29 cellular contexts compared by ENCODE assay signal in genomic region chrX:48560681-48561080, GRCh38.
"Had no signal": no experiment of that assay in that cellular context is flagged by ENCODE, and none has a peak within 500 bp of the region (broad histone marks: within the 10 kb centered on the region; RNA-seq: fewer than 3 reads in every experiment).

No MANE protein-coding gene starts in this region.

- H3K9me3 ChIP-seq: esophagus squamous epithelium, gastroesophageal sphincter, heart right ventricle had no signal

- H3K4me1 ChIP-seq: gastroesophageal sphincter had no signal

- H3K27me3 ChIP-seq: brain microvascular endothelial cell, esophagus squamous epithelium, gastroesophageal sphincter, heart right ventricle had no signal

- H3K9me3 Mint-ChIP-seq: activated B cell treated with CpG ODN at 0.5 μM for 24 hours; activated CD4-positive, alpha-beta memory T cell treated with anti-CD3 and anti-CD28 coated beads, Interleukin-2, amount 10 ng/mL, durations not matched to agents 7 days and 5 days; activated T-helper 17 cell treated with anti-CD3 and anti-CD28 coated beads, Interleukin-2, amount 50 U/mL, for 72 hours; central memory CD8-positive, alpha-beta T cell; effector memory CD8-positive, alpha-beta T cell; T-cell; T-helper 1 cell treated with Interleukin-12 subunit alpha and Interleukin-12 subunit beta and Interleukin-4 antibody, amounts not matched to agents 30 μg/mL and 1 μg/mL, for 36 hours had no signal

- H3K27me3 Mint-ChIP-seq: activated B cell treated with CpG ODN at 0.5 μM for 24 hours; activated CD4-positive, alpha-beta memory T cell treated with anti-CD3 and anti-CD28 coated beads, Interleukin-2, amount 10 ng/mL, durations not matched to agents 7 days and 5 days; activated naive CD8-positive, alpha-beta T cell; activated T-helper 17 cell treated with anti-CD3 and anti-CD28 coated beads, Interleukin-2, amount 50 U/mL, for 72 hours; central memory CD8-positive, alpha-beta T cell; effector memory CD8-positive, alpha-beta T cell; T-cell had no signal

- H3K4me1 Mint-ChIP-seq: activated B cell treated with CpG ODN at 0.5 μM for 24 hours; activated CD4-positive, alpha-beta memory T cell treated with anti-CD3 and anti-CD28 coated beads, Interleukin-2, amount 10 ng/mL, durations not matched to agents 7 days and 5 days; activated T-helper 17 cell treated with anti-CD3 and anti-CD28 coated beads, Interleukin-2, amount 50 U/mL, for 72 hours; central memory CD8-positive, alpha-beta T cell; T-cell had no signal

- H3K27ac ChIP-seq: brain microvascular endothelial cell, epithelial cell of prostate, esophagus squamous epithelium, gastroesophageal sphincter, heart right ventricle, WERI-Rb-1 had no signal

- H3K27ac Mint-ChIP-seq: activated B cell treated with CpG ODN at 0.5 μM for 24 hours; activated CD4-positive, alpha-beta memory T cell treated with anti-CD3 and anti-CD28 coated beads, Interleukin-2, amount 10 ng/mL, durations not matched to agents 7 days and 5 days; activated naive CD8-positive, alpha-beta T cell; T-cell; T-helper 1 cell treated with Interleukin-12 subunit alpha and Interleukin-12 subunit beta and Interleukin-4 antibody, amounts not matched to agents 30 μg/mL and 1 μg/mL, for 36 hours had no signal

- H3K4me3 Mint-ChIP-seq: activated B cell treated with CpG ODN at 0.5 μM for 24 hours; activated CD4-positive, alpha-beta memory T cell treated with anti-CD3 and anti-CD28 coated beads, Interleukin-2, amount 10 ng/mL, durations not matched to agents 7 days and 5 days; activated naive CD8-positive, alpha-beta T cell; activated T-helper 17 cell treated with anti-CD3 and anti-CD28 coated beads, Interleukin-2, amount 50 U/mL, for 72 hours; central memory CD8-positive, alpha-beta T cell; effector memory CD8-positive, alpha-beta T cell; T-cell; T-helper 1 cell treated with Interleukin-12 subunit alpha and Interleukin-12 subunit beta and Interleukin-4 antibody, amounts not matched to agents 30 μg/mL and 1 μg/mL, for 36 hours had no signal

- H3K4me3 ChIP-seq: esophagus squamous epithelium, gastroesophageal sphincter, heart right ventricle had no signal

- ATAC-seq: activated CD4-positive, CD25-positive, alpha-beta regulatory T cell treated with anti-CD3 and anti-CD28 coated beads, Interleukin-2, amount 50 U/mL, for 24 hours; activated T-helper 17 cell treated with anti-CD3 and anti-CD28 coated beads, Interleukin-2, amount 50 U/mL, for 72 hours; effector memory CD8-positive, alpha-beta T cell; gastroesophageal sphincter; heart right ventricle; T-cell had no signal

- DNase-seq: activated B cell treated with CpG ODN at 0.5 μM for 24 hours; activated CD4-positive, alpha-beta memory T cell treated with anti-CD3 and anti-CD28 coated beads, Interleukin-2, amount 10 ng/mL, durations not matched to agents 7 days and 5 days; activated CD4-positive, alpha-beta T cell treated with anti-CD3 and anti-CD28 coated beads for 48 hours; activated CD8-positive, alpha-beta memory T cell treated with anti-CD3 and anti-CD28 coated beads, Interleukin-2, amount 50 U/mL, for 48 hours; activated effector memory CD4-positive, alpha-beta T cell treated with Interleukin-2 at 50 U/mL for 16 hours; activated gamma-delta T cell treated with Interleukin-2 at 50 U/mL for 16 hours; activated naive CD4-positive, alpha-beta T cell treated with anti-CD3 and anti-CD28 coated beads, Interleukin-2, amount 50 U/mL, for 16 hours; activated naive CD4-positive, alpha-beta T cell treated with Interleukin-2 at 50 U/mL for 16 hours; amniotic stem cell; anterior cingulate cortex; brain microvascular endothelial cell; cortex of kidney; dermis blood vessel endothelial cell; effector CD4-positive, alpha-beta T cell; effector memory CD8-positive, alpha-beta T cell; esophagus squamous epithelium; foreskin melanocyte; heart right ventricle; SW 1271; T-cell; T1000; WERI-Rb-1 had no signal

- H3K36me3 ChIP-seq: WERI-Rb-1 had no signal
